Comparison of ENCODE assay signal across 8 cellular contexts in genomic region chr19:10228925-10229324, GRCh38. TPM values are rescaled to one million over a fixed set of nuclear protein-coding genes. Genes with fewer than 3 reads are reported as not detected.
DNase-seq lines count a peak whose midpoint lies in the region; ATAC-seq and TF ChIP-seq lines count a peak whose summit lies in the region.

No MANE protein-coding gene starts in this region.

- TF ChIP-seq POLR2A in Peyer's patch (IDR thresholded peaks at IDR 0.05): no peak
- no peak for TF ChIP-seq POLR2A in uterus (IDR thresholded peaks at IDR 0.05)

- H3K4me3 ChIP-seq in AG09309 (ENCODE audit: control insufficient read depth, low read depth, low read length) (no peak overlapping the region), Peyer's patch (no peak overlapping the region), astrocyte of the spinal cord (ENCODE audit: low read depth, low read length) (no peak overlapping the region), lung (no peak overlapping the region), uterus (no peak overlapping the region)

- WGBS in lung, 2 donors: 34 to 40% methylated on average over 2 of the region's 2 CpGs

- H3K27ac ChIP-seq in Peyer's patch (peak overlapping the region in 3 of 4 donors; percentile 47 to 91 (median 87)), lung (ENCODE audit: low read depth in 1 of 2, low read length in 1 of 2) (peak overlapping the region in 1 of 2 donors; percentile 14), uterus (peak overlapping the region; percentile 82 to 89)

- intact Hi-C loops in uterus (cut with DNase I; ENCODE audit: low total_unique reads): no loop called here

- no peaks in the 10 kb centered on the region for H3K27me3 ChIP-seq in Peyer's patch
- no peaks in the 10 kb centered on the region for H3K27me3 ChIP-seq in lung (ENCODE audit: control insufficient read depth, insufficient read depth)
- H3K27me3 ChIP-seq in uterus: no peaks in the 10 kb centered on the region

- H3K9me3 ChIP-seq in Peyer's patch: no peaks in the 10 kb centered on the region
- no peaks in the 10 kb centered on the region for H3K9me3 ChIP-seq in lung (ENCODE audit: control insufficient read depth in 2 of 2, insufficient read depth in 1 of 2, low read length in 1 of 2)
- H3K9me3 ChIP-seq in uterus: no peaks in the 10 kb centered on the region

- peaks cover 0 to 20% (median 7%) of the 10 kb centered on the region in 4 donors for H3K4me1 ChIP-seq in Peyer's patch
- peaks cover 0 to 3% of the 10 kb centered on the region in 2 donors for H3K4me1 ChIP-seq in lung (ENCODE audit: control insufficient read depth in 2 of 2, insufficient read depth in 2 of 2, low read length in 2 of 2)
- H3K4me1 ChIP-seq in uterus: peaks cover 3 to 9% of the 10 kb centered on the region in 2 donors

- H3K36me3 ChIP-seq in Peyer's patch: peaks cover 0 to 3% (median 0%) of the 10 kb centered on the region in 3 donors
- H3K36me3 ChIP-seq in lung (ENCODE audit: control insufficient read depth in 2 of 2, insufficient read depth in 2 of 2, low read length in 2 of 2): peaks cover 0 to 9% of the 10 kb centered on the region in 2 donors
- no peaks in the 10 kb centered on the region for H3K36me3 ChIP-seq in uterus

- TF ChIP-seq CTCF in AG09309 (IDR thresholded peaks at IDR 0.05; ENCODE audit: control insufficient read depth, insufficient read depth, low read depth, low read length, missing control alignments) (peak; percentile 48), GM10266 (IDR thresholded peaks at IDR 0.05; ENCODE audit: control insufficient read depth, insufficient read depth, low read depth, missing control alignments) (peak; percentile 57), Peyer's patch (IDR thresholded peaks at IDR 0.05) (peak; percentile 44 to 67 (median 55)), astrocyte of the spinal cord (IDR thresholded peaks at IDR 0.05; ENCODE audit: low read depth, low read length) (peak; percentile 54), lung (IDR thresholded peaks at IDR 0.05; ENCODE audit: control extremely low read depth, extremely low read depth) (peak; percentile 18), uterus (IDR thresholded peaks at IDR 0.05) (peak; percentile 18 to 47 (median 40))

- ATAC-seq in lung (ENCODE audit: insufficient read depth, low FRiP score) (no peak), HG03460 (IDR thresholded peaks at IDR 0.05; ENCODE audit: unreplicated experiment) (no peak)

- in situ Hi-C loops in astrocyte of the spinal cord (cut with HindIII; ENCODE audit: low sequenced_read_pairs): no loop called here

- no peak for DNase-seq in AG09309 (ENCODE audit: low read depth)
- DNase-seq in GM10266 (ENCODE audit: extremely low spot score): peak; percentile 74
- peak in 2 of 3 donors; percentile 59 to 66 for DNase-seq in Peyer's patch
- DNase-seq in astrocyte of the spinal cord (ENCODE audit: low read depth, low spot score): no peak
- no peak for DNase-seq in lung (ENCODE audit: low spot score)
- peak in 1 of 2 donors; percentile 34 for DNase-seq in uterus
- DNase-seq in cortex of kidney (lab: John Stamatoyannopoulos, UW): no peak

RNA-seq across cellular contexts. Expression of gene S1PR2, which starts 2.2 kb away (rescaled TPM):
- total RNA-seq in Peyer's patch: 1 to 10 TPM; 2.8 to 4.8 (median 3.1) TPM
- total RNA-seq in lung: 10 to 100 TPM; 15.2 to 32.1 TPM
- 10 to 100 TPM in 1 of 2 donors, 1 to 10 TPM in 1; 6.5 to 10.9 TPM for polyA plus RNA-seq in lung
- 10 to 100 TPM in 3 of 4 donors, 1 to 10 TPM in 1; 1.3 to 32.5 (median 17.3) TPM for total RNA-seq in uterus

RNA-seq across cellular contexts. Expression of gene MRPL4, which starts 23.1 kb away (rescaled TPM):
- total RNA-seq in Peyer's patch (10 to 100 TPM; 43.8 to 49.6 (median 45.3) TPM), lung (10 to 100 TPM; 16.6 to 61.9 TPM), uterus (10 to 100 TPM; 18.2 to 56.9 (median 31.1) TPM)
- 10 to 100 TPM; 33.8 to 64.8 TPM for polyA plus RNA-seq in lung

RNA-seq across cellular contexts. Expression of gene DNMT1, which starts 34.2 kb away (rescaled TPM):
- 100 to 1,000 TPM in 1 of 4 donors, 10 to 100 TPM in 3; 22.1 to 195 (median 41.5) TPM for total RNA-seq in Peyer's patch
- 10 to 100 TPM; 44.0 to 85.7 TPM for total RNA-seq in lung
- 10 to 100 TPM; 32.8 to 46.5 TPM for polyA plus RNA-seq in lung
- 100 to 1,000 TPM in 1 of 4 donors, 10 to 100 TPM in 3; 37.6 to 134 (median 67.9) TPM for total RNA-seq in uterus

RNA-seq across cellular contexts. Expression of gene ICAM1, which starts 42.0 kb away (rescaled TPM):
- total RNA-seq in Peyer's patch (10 to 100 TPM in 2 of 4 donors, 1 to 10 TPM in 2; 2.6 to 62.7 (median 12.7) TPM), lung (100 to 1,000 TPM; 179 to 191 TPM), uterus (10 to 100 TPM in 3 of 4 donors, 1 to 10 TPM in 1; 6.5 to 32.8 (median 23.2) TPM)
- 100 to 1,000 TPM in 1 of 2 donors, 10 to 100 TPM in 1; 88.4 to 391 TPM for polyA plus RNA-seq in lung

RNA-seq across cellular contexts. Expression of gene ICAM4, which starts 57.8 kb away (rescaled TPM):
- total RNA-seq in Peyer's patch (not detected), lung (10 to 100 TPM in 1 of 2 donors, 1 to 10 TPM in 1; 8.2 to 38.8 TPM), uterus (under 1 TPM in 1 of 4 donors, not detected in 3; 0.41 TPM)
- 1 to 10 TPM; 4.6 to 8.0 TPM for polyA plus RNA-seq in lung

Comparison
In these comparisons a context has a peak if more than half of its experiments do, and no peak if none do; other contexts are left out.
1. DNase-seq: peak in GM10266 (single experiment) and Peyer's patch (2 of 3); none in AG09309 (single experiment), astrocyte of the spinal cord (single experiment), lung (single experiment) and cortex of kidney (single experiment).
2. Peak in every context shown above with its lines, with median percentiles within 50 percentile points of each other: CTCF ChIP-seq.